Comparison of ENCODE assay signal across 27 cellular contexts in the genomic region with DNA sequence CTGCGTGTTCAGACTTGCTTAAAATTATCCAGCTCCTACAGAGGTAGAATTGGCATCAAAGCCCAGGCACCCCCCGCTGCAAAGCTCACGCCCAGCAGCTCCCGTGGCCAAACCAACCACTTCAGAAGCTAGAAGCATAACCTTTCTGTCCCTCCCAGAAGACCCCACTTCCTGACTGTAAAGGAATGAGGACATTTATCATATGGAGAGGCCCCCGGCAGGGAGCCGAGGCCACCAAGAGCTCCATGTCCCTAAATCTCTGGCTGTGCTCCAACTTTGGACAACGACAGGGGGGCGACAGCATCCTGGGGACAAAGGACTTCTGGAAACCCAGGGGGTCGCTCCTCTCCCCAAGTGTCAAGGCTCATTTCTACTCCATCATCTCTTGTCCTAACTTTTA.
"Had no signal": no experiment of that assay in that cellular context is flagged by ENCODE, and none has a peak within 500 bp of the region (broad histone marks: within the 10 kb centered on the region; RNA-seq: fewer than 3 reads in every experiment).

No MANE protein-coding gene starts in this region.

- H3K9me3 ChIP-seq: adrenal gland, body of pancreas, colonic mucosa, esophagus squamous epithelium had no signal

- H3K4me3 Mint-ChIP-seq: activated CD4-positive, alpha-beta memory T cell treated with anti-CD3 and anti-CD28 coated beads, Interleukin-2, amount 10 ng/mL, durations not matched to agents 7 days and 5 days; activated CD4-positive, alpha-beta T cell treated with anti-CD3 and anti-CD28 coated beads, Interleukin-2, amount 10 ng/mL, durations not matched to agents 7 days and 5 days; activated naive CD4-positive, alpha-beta T cell treated with anti-CD3 and anti-CD28 coated beads for 36 hours; activated naive CD4-positive, alpha-beta T cell treated with anti-CD3 and anti-CD28 coated beads, Interleukin-2, amount 50 U/mL, for 24 hours; activated naive CD8-positive, alpha-beta T cell treated with anti-CD3 and anti-CD28 coated beads for 36 hours; activated naive CD8-positive, alpha-beta T cell treated with anti-CD3 and anti-CD28 coated beads, Interleukin-2, amount 50 U/mL, for 24 hours; activated T-helper 1 cell treated with anti-CD3 and anti-CD28 coated beads, Interleukin-12 subunit alpha, Interleukin-12 subunit beta, Interleukin-2, Interleukin-4 antibody, amounts not matched to agents 30 ng/mL and 10 ng/mL and 1 ng/mL, durations not matched to agents 14 hours and 24 hours and 36 hours; WTC11 had no signal

- H3K27me3 Mint-ChIP-seq: activated CD4-positive, alpha-beta memory T cell treated with anti-CD3 and anti-CD28 coated beads, Interleukin-2, amount 10 ng/mL, durations not matched to agents 7 days and 5 days; activated CD4-positive, alpha-beta T cell treated with anti-CD3 and anti-CD28 coated beads, Interleukin-2, amount 10 ng/mL, durations not matched to agents 7 days and 5 days; activated naive CD8-positive, alpha-beta T cell treated with anti-CD3 and anti-CD28 coated beads, Interleukin-2, amount 50 U/mL, for 24 hours had no signal

- H3K27me3 ChIP-seq: adrenal gland, body of pancreas, colonic mucosa had no signal

- H3K36me3 ChIP-seq: adrenal gland, colonic mucosa, esophagus squamous epithelium, gastroesophageal sphincter had no signal

- ATAC-seq: activated naive CD8-positive, alpha-beta T cell treated with anti-CD3 and anti-CD28 coated beads, Interleukin-2, amount 50 U/mL, for 24 hours; body of pancreas; gastroesophageal sphincter; WTC11 had no signal

- H3K4me1 ChIP-seq: adrenal gland, body of pancreas, colonic mucosa, gastroesophageal sphincter had no signal

- H3K4me1 Mint-ChIP-seq: activated CD4-positive, alpha-beta memory T cell treated with anti-CD3 and anti-CD28 coated beads, Interleukin-2, amount 10 ng/mL, durations not matched to agents 7 days and 5 days; activated CD4-positive, alpha-beta T cell treated with anti-CD3 and anti-CD28 coated beads, Interleukin-2, amount 10 ng/mL, durations not matched to agents 7 days and 5 days; activated naive CD4-positive, alpha-beta T cell treated with anti-CD3 and anti-CD28 coated beads, Interleukin-2, amount 50 U/mL, for 24 hours; activated naive CD8-positive, alpha-beta T cell treated with anti-CD3 and anti-CD28 coated beads for 36 hours; activated naive CD8-positive, alpha-beta T cell treated with anti-CD3 and anti-CD28 coated beads, Interleukin-2, amount 50 U/mL, for 24 hours; WTC11 had no signal

- H3K36me3 Mint-ChIP-seq: activated naive CD4-positive, alpha-beta T cell treated with anti-CD3 and anti-CD28 coated beads, Interleukin-2, amount 50 U/mL, for 24 hours had no signal

- DNase-seq: activated CD4-positive, alpha-beta memory T cell treated with anti-CD3 and anti-CD28 coated beads, Interleukin-2, amount 10 ng/mL, durations not matched to agents 7 days and 5 days; activated CD4-positive, alpha-beta T cell treated with anti-CD3 and anti-CD28 coated beads for 1 hour; activated CD4-positive, alpha-beta T cell treated with anti-CD3 and anti-CD28 coated beads for 4 hours; activated CD4-positive, alpha-beta T cell treated with anti-CD3 and anti-CD28 coated beads, Interleukin-2, amount 10 ng/mL, durations not matched to agents 7 days and 5 days; activated CD4-positive, alpha-beta T cell treated with anti-CD3 and anti-CD28 coated beads, Interleukin-2, amount 50 U/mL, for 4 hours; activated effector memory CD4-positive, alpha-beta T cell treated with anti-CD3 and anti-CD28 coated beads, Interleukin-2, amount 50 U/mL, for 16 hours; activated naive CD4-positive, alpha-beta T cell treated with anti-CD3 and anti-CD28 coated beads for 36 hours; activated naive CD8-positive, alpha-beta T cell treated with anti-CD3 and anti-CD28 coated beads for 36 hours; activated naive CD8-positive, alpha-beta T cell treated with anti-CD3 and anti-CD28 coated beads, Interleukin-2, amount 50 U/mL, for 24 hours; activated T-cell treated with anti-CD3 and anti-CD28 coated beads, Interleukin-2, amount 50 U/mL, for 1 hour; activated T-cell treated with anti-CD3 and anti-CD28 coated beads, Interleukin-2, amount 50 U/mL, for 48 hours; adrenal gland; amygdala; body of pancreas; central memory CD4-positive, alpha-beta T cell; cerebellar nuclear complex; colonic mucosa; effector CD8-positive, alpha-beta T cell; esophagus squamous epithelium; foreskin melanocyte; T-helper 2 cell had no signal

- H3K27ac Mint-ChIP-seq: activated CD4-positive, alpha-beta memory T cell treated with anti-CD3 and anti-CD28 coated beads, Interleukin-2, amount 10 ng/mL, durations not matched to agents 7 days and 5 days; activated CD4-positive, alpha-beta T cell treated with anti-CD3 and anti-CD28 coated beads, Interleukin-2, amount 10 ng/mL, durations not matched to agents 7 days and 5 days; activated naive CD4-positive, alpha-beta T cell treated with anti-CD3 and anti-CD28 coated beads for 36 hours; activated naive CD4-positive, alpha-beta T cell treated with anti-CD3 and anti-CD28 coated beads, Interleukin-2, amount 50 U/mL, for 24 hours; activated naive CD8-positive, alpha-beta T cell treated with anti-CD3 and anti-CD28 coated beads for 36 hours; activated naive CD8-positive, alpha-beta T cell treated with anti-CD3 and anti-CD28 coated beads, Interleukin-2, amount 50 U/mL, for 24 hours; activated T-helper 1 cell treated with anti-CD3 and anti-CD28 coated beads, Interleukin-12 subunit alpha, Interleukin-12 subunit beta, Interleukin-2, Interleukin-4 antibody, amounts not matched to agents 30 ng/mL and 10 ng/mL and 1 ng/mL, durations not matched to agents 14 hours and 24 hours and 36 hours; activated T-helper 2 cell treated with anti-CD3 and anti-CD28 coated beads, Interferon-gamma antibody, Interleukin-2, Interleukin-4, amounts not matched to agents 10 μg/mL and 5 μg/mL and 100 μg/mL, durations not matched to agents 14 hours and 24 hours and 36 hours; WTC11 had no signal

- H3K4me3 ChIP-seq: adrenal gland, body of pancreas, colonic mucosa, esophagus squamous epithelium, gastroesophageal sphincter had no signal

- H3K27ac ChIP-seq: adrenal gland, body of pancreas, colonic mucosa, epithelial cell of prostate, esophagus squamous epithelium, gastroesophageal sphincter had no signal
